12 cellular contexts compared by ENCODE assay signal in the genomic region with DNA sequence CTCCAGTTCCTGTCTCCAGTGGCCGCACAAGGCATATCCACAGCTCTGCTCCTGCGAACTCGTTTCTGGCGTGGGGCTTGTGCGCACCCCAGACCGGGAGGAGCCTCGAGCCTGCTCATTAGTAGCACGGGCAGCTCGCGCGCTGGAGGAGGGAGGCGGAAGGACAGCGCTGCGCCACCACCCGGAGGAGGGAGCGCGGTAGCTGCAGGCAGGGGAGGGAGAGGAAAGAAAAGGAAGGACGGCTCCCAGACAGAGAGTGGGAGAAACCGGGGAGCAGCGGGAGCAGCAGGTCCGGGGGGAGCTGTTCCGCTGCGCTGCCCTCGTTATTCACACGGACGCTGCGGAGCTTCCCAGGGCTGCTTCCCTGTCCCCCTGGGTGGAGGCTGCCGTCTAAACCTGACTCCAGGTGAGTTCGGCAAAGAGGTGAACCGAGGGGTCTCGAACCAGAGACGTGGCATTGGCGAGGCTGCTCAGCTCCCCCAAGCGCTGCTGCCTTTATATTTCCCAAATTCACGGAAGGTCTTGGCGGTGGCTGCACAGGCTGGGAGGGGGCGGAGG.
DNase-seq lines count a peak whose midpoint lies in the region; ATAC-seq and TF ChIP-seq lines count a peak whose summit lies in the region.
"Had no signal": no experiment of that assay in that cellular context is flagged by ENCODE, and none has a peak within 500 bp of the region (broad histone marks: within the 10 kb centered on the region; RNA-seq: fewer than 3 reads in every experiment).

No MANE protein-coding gene starts in this region.

- no peak overlapping the region for H3K9ac ChIP-seq in colonic mucosa (ENCODE audit: low read depth in 2 of 2, low read length in 2 of 2)

- no peaks in the 10 kb centered on the region for H3K36me3 Mint-ChIP-seq in WTC11

- CTCF ChIA-PET in WTC11 (lab: Charles Lee), result interaction anchor here (0.9 to 1.6 kb wide), 7 partner anchors 54 to 233 kb away, joined by 3 to 11 read pairs (median 4); no protein-coding TSS in a partner anchor

- peak overlapping the region; percentile 92 for H3K4me3 Mint-ChIP-seq in WTC11
- H3K4me3 Mint-ChIP-seq: B cell, naive B cell had no signal

- POLR2A ChIA-PET in WTC11 (lab: Charles Lee), result interaction anchor here (0.6 kb wide), 1 partner anchor 86 kb away, joined by 3 read pairs; no protein-coding TSS in a partner anchor

- no peaks in the 10 kb centered on the region for H3K9me3 ChIP-seq in colonic mucosa
- H3K9me3 ChIP-seq: thoracic aorta had no signal

- DNase-seq in NCI-H524 (lab: John Stamatoyannopoulos, UW), result peak; percentile 63 to 76
- DNase-seq in NCI-H524 treated with DMSO at 0.1 percent for 48 hours (lab: John Stamatoyannopoulos, UW), result no peak
- peak; percentile 87 for DNase-seq in WTC11 (ENCODE audit: low spot score)
- DNase-seq in iPS-NIHi11 (ENCODE audit: low spot score), result peak; percentile 50
- DNase-seq in substantia nigra (lab: John Stamatoyannopoulos, UW), result peak in 28 of 49 donors; percentile 0 to 30 (median 6)
- no peak for DNase-seq in colonic mucosa
- DNase-seq: naive B cell, NCI-H226 had no signal

- peaks cover 4% of the 10 kb centered on the region; the same call in 1 of the 2 replicates for H3K9me3 Mint-ChIP-seq in WTC11

- no peak overlapping the region for H3K4me3 ChIP-seq in colonic mucosa
- H3K4me3 ChIP-seq: thoracic aorta had no signal

- H3K27me3 Mint-ChIP-seq in WTC11 (ENCODE audit: low read depth), result peaks cover 18% of the 10 kb centered on the region

- H3K36me3 ChIP-seq in colonic mucosa, result no peaks in the 10 kb centered on the region
- H3K36me3 ChIP-seq: thoracic aorta had no signal

- no peak overlapping the region for H3K27ac ChIP-seq in substantia nigra (ENCODE audit: low read depth, low read length, poor library complexity, severe bottlenecking)
- H3K27ac ChIP-seq in colonic mucosa, result no peak overlapping the region
- H3K27ac ChIP-seq: thoracic aorta had no signal

- TF ChIP-seq CTCF in WTC11 (IDR thresholded peaks at IDR 0.05), result no peak
- no peak for TF ChIP-seq CTCF in colonic mucosa (IDR thresholded peaks at IDR 0.05)

- no peaks in the 10 kb centered on the region for H3K4me1 ChIP-seq in colonic mucosa

- no peaks in the 10 kb centered on the region for H3K27me3 ChIP-seq in colonic mucosa

- ATAC-seq in WTC11, result peak; percentile 99
- no peak for ATAC-seq in HG02885 (IDR thresholded peaks at IDR 0.05; ENCODE audit: poor library complexity, unreplicated experiment)
- ATAC-seq in activated CD4-positive, CD25-positive, alpha-beta regulatory T cell treated with anti-CD3 and anti-CD28 coated beads, Interleukin-2, amount 50 U/mL, for 24 hours, result no peak

- H3K4me1 Mint-ChIP-seq in WTC11, result peaks cover 17% of the 10 kb centered on the region
- H3K4me1 Mint-ChIP-seq: B cell, naive B cell had no signal

- intact Hi-C loops in colonic mucosa (cut with DNase I), result no loop called here

- peak overlapping the region; percentile 49; the same call in 1 of the 2 replicates for H3K27ac Mint-ChIP-seq in WTC11
- H3K27ac Mint-ChIP-seq: B cell, naive B cell had no signal

TF ChIP-seq in WTC11, 78 proteins besides CTCF, POLR2A, EP300 and RAD21 (continues in another document):
- 0 out of 2 replicates have a peak, but pooled peaks have one; percentile 30 for TF ChIP-seq MYBL2 (CRISPR knock-in tag; IDR thresholded peaks at IDR 0.05)
- peak; percentile 55; the same call in 1 of the 2 replicates for TF ChIP-seq SP1 (CRISPR knock-in tag; conservative IDR thresholded peaks at IDR 0.05)
- TF ChIP-seq, protein P1, sequence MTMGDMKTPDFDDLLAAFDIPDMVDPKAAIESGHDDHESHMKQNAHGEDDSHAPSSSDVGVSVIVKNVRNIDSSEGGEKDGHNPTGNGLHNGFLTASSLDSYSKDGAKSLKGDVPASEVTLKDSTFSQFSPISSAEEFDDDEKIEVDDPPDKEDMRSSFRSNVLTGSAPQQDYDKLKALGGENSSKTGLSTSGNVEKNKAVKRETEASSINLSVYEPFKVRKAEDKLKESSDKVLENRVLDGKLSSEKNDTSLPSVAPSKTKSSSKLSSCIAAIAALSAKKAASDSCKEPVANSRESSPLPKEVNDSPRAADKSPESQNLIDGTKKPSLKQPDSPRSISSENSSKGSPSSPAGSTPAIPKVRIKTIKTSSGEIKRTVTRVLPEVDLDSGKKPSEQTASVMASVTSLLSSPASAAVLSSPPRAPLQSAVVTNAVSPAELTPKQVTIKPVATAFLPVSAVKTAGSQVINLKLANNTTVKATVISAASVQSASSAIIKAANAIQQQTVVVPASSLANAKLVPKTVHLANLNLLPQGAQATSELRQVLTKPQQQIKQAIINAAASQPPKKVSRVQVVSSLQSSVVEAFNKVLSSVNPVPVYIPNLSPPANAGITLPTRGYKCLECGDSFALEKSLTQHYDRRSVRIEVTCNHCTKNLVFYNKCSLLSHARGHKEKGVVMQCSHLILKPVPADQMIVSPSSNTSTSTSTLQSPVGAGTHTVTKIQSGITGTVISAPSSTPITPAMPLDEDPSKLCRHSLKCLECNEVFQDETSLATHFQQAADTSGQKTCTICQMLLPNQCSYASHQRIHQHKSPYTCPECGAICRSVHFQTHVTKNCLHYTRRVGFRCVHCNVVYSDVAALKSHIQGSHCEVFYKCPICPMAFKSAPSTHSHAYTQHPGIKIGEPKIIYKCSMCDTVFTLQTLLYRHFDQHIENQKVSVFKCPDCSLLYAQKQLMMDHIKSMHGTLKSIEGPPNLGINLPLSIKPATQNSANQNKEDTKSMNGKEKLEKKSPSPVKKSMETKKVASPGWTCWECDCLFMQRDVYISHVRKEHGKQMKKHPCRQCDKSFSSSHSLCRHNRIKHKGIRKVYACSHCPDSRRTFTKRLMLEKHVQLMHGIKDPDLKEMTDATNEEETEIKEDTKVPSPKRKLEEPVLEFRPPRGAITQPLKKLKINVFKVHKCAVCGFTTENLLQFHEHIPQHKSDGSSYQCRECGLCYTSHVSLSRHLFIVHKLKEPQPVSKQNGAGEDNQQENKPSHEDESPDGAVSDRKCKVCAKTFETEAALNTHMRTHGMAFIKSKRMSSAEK (CRISPR knock-in tag; IDR thresholded peaks at IDR 0.05; ENCODE audit: borderline replicate concordance), result no peak
- TF ChIP-seq KAT7 (CRISPR knock-in tag; IDR thresholded peaks at IDR 0.05; ENCODE audit: borderline replicate concordance), result 0 out of 2 replicates have a peak, but pooled peaks have one; percentile 51
- peak; percentile 91 for TF ChIP-seq ETV6 (CRISPR knock-in tag; IDR thresholded peaks at IDR 0.05)
- TF ChIP-seq SOX15 (CRISPR knock-in tag; IDR thresholded peaks at IDR 0.05), result no peak
- TF ChIP-seq ATF1 (CRISPR knock-in tag; IDR thresholded peaks at IDR 0.05), result no peak
- 0 out of 2 replicates have a peak, but pooled peaks have one; percentile 22 for TF ChIP-seq ZNF317 (CRISPR knock-in tag; IDR thresholded peaks at IDR 0.05; ENCODE audit: borderline replicate concordance, low read depth)
- TF ChIP-seq, protein P2, sequence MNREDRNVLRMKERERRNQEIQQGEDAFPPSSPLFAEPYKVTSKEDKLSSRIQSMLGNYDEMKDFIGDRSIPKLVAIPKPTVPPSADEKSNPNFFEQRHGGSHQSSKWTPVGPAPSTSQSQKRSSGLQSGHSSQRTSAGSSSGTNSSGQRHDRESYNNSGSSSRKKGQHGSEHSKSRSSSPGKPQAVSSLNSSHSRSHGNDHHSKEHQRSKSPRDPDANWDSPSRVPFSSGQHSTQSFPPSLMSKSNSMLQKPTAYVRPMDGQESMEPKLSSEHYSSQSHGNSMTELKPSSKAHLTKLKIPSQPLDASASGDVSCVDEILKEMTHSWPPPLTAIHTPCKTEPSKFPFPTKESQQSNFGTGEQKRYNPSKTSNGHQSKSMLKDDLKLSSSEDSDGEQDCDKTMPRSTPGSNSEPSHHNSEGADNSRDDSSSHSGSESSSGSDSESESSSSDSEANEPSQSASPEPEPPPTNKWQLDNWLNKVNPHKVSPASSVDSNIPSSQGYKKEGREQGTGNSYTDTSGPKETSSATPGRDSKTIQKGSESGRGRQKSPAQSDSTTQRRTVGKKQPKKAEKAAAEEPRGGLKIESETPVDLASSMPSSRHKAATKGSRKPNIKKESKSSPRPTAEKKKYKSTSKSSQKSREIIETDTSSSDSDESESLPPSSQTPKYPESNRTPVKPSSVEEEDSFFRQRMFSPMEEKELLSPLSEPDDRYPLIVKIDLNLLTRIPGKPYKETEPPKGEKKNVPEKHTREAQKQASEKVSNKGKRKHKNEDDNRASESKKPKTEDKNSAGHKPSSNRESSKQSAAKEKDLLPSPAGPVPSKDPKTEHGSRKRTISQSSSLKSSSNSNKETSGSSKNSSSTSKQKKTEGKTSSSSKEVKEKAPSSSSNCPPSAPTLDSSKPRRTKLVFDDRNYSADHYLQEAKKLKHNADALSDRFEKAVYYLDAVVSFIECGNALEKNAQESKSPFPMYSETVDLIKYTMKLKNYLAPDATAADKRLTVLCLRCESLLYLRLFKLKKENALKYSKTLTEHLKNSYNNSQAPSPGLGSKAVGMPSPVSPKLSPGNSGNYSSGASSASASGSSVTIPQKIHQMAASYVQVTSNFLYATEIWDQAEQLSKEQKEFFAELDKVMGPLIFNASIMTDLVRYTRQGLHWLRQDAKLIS (CRISPR knock-in tag; IDR thresholded peaks at IDR 0.05; ENCODE audit: borderline replicate concordance), result peak; percentile 67; the same call in 1 of the 2 replicates
- TF ChIP-seq CBFB (CRISPR knock-in tag; IDR thresholded peaks at IDR 0.05; ENCODE audit: low read depth), result no peak
- TF ChIP-seq, protein P3, sequence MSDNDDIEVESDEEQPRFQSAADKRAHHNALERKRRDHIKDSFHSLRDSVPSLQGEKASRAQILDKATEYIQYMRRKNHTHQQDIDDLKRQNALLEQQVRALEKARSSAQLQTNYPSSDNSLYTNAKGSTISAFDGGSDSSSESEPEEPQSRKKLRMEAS (CRISPR knock-in tag; IDR thresholded peaks at IDR 0.05), result peak; percentile 78
- 0 out of 2 replicates have a peak, but pooled peaks have one; percentile 56 for TF ChIP-seq FOXP4 (CRISPR knock-in tag; IDR thresholded peaks at IDR 0.05)
- no peak; the same call in 1 of the 2 replicates for TF ChIP-seq CREB1 (CRISPR knock-in tag; IDR thresholded peaks at IDR 0.05)

Comparison
In these comparisons a context has a peak if more than half of its experiments do, and no peak if none do; other contexts are left out.
1. DNase-seq: peak in NCI-H524 (2 of 2), WTC11 (single experiment), iPS-NIHi11 (single experiment) and substantia nigra (28 of 49); none in NCI-H524 treated with DMSO at 0.1 percent for 48 hours (single experiment) and colonic mucosa (single experiment).